ENCODE assay signal across 1 cellular context in genomic region chr1:2194898-2195673, GRCh38.
TF ChIP-seq lines count a peak whose summit lies in the region.

No MANE protein-coding gene starts in this region.

TF ChIP-seq in K562, 482 proteins besides CTCF, POLR2A, EP300 and RAD21 (continued from another document and continues in another):
- TF ChIP-seq ZBTB9 (CRISPR knock-in tag; IDR thresholded peaks at IDR 0.05) (peak; percentile 74), SIX5 (IDR thresholded peaks at IDR 0.05; ENCODE audit: borderline replicate concordance in 1 of 2, insufficient read depth in 1 of 2, low read depth in 1 of 2, low read length in 2 of 2) (no peak), SIN3B (IDR thresholded peaks at IDR 0.05; ENCODE audit: low read depth) (peak; percentile 94), ZNF561 (CRISPR knock-in tag; conservative IDR thresholded peaks at IDR 0.05) (no peak), SNRNP70 (optimal IDR thresholded peaks at IDR 0.05; ENCODE audit: low read depth, low read length) (no peak), ZBTB1 (CRISPR knock-in tag; IDR thresholded peaks at IDR 0.05; ENCODE audit: borderline replicate concordance, low read depth) (peak; percentile 41; the same call in 1 of the 2 replicates), KDM5B (IDR thresholded peaks at IDR 0.05; ENCODE audit: insufficient replicate concordance, low read depth, low read length) (no peak), CBX3 (IDR thresholded peaks at IDR 0.05; ENCODE audit: borderline replicate concordance in 1 of 2, low read length in 2 of 2) (peak in 1 of 2 experiments; percentile 44; a peak in 1 of 3 replicates), ZBTB7A (IDR thresholded peaks at IDR 0.05; ENCODE audit: borderline replicate concordance, control insufficient read depth, low read depth, low read length) (peak; percentile 100), MCM2 (IDR thresholded peaks at IDR 0.05; ENCODE audit: low read depth) (no peak), ZBTB26 (CRISPR knock-in tag; IDR thresholded peaks at IDR 0.05) (0 out of 2 replicates have a peak, but pooled peaks have one; percentile 23), HMGN3 (IDR thresholded peaks at IDR 0.05; ENCODE audit: borderline replicate concordance, extremely low read depth, insufficient read length, low read depth, low read length) (peak; percentile 91), ZKSCAN1 (IDR thresholded peaks at IDR 0.05; ENCODE audit: low read depth, low read length) (0 out of 2 replicates have a peak, but pooled peaks have one; percentile 10), EP400 (IDR thresholded peaks at IDR 0.05) (peak; percentile 72; the same call in 1 of the 2 replicates), ZSCAN32 (CRISPR knock-in tag; IDR thresholded peaks at IDR 0.05) (0 out of 2 replicates have a peak, but pooled peaks have one; percentile 7), CBX1 (IDR thresholded peaks at IDR 0.05; ENCODE audit: low read depth) (peak; percentile 45; the same call in 1 of the 2 replicates), GATAD2A (IDR thresholded peaks at IDR 0.05) (peak; percentile 90), THAP12 (CRISPR knock-in tag; IDR thresholded peaks at IDR 0.05) (peak; percentile 61; the same call in 1 of the 2 replicates), CHD4 (IDR thresholded peaks at IDR 0.05; ENCODE audit: insufficient read depth, insufficient replicate concordance, low read depth, low read length, poor library complexity, severe bottlenecking) (no peak), EGR1 (conservative IDR thresholded peaks at IDR 0.05) (peak; percentile 97), ERF (CRISPR knock-in tag; IDR thresholded peaks at IDR 0.05) (peak; percentile 69; the same call in 1 of the 2 replicates), YY1 (IDR thresholded peaks at IDR 0.05; ENCODE audit: borderline replicate concordance in 1 of 3, control insufficient read depth in 1 of 3, extremely low read depth in 1 of 3, insufficient read depth in 3 of 3, insufficient read length in 1 of 3, insufficient replicate concordance in 2 of 3, low read depth in 1 of 3, low read length in 2 of 3) (peak in 1 of 3 experiments; percentile 68), ARID2 (IDR thresholded peaks at IDR 0.05) (peak; percentile 84; the same call in 1 of the 2 replicates), RBBP5 (IDR thresholded peaks at IDR 0.05; ENCODE audit: borderline replicate concordance, insufficient read depth, low read length, poor library complexity, severe bottlenecking) (peak; percentile 37), MEF2A (IDR thresholded peaks at IDR 0.05; ENCODE audit: control insufficient read depth, low read depth, low read length) (no peak), THRB (CRISPR knock-in tag; conservative IDR thresholded peaks at IDR 0.05) (peak; percentile 45; the same call in 1 of the 2 replicates), ARID1B (IDR thresholded peaks at IDR 0.05) (peak; percentile 50), NFXL1 (CRISPR knock-in tag; IDR thresholded peaks at IDR 0.05) (no peak), ZNF639 (CRISPR knock-in tag; conservative IDR thresholded peaks at IDR 0.05 in 1 of 2, IDR thresholded peaks at IDR 0.05 in 1 of 2) (peak in 1 of 2 experiments; percentile 94; a peak in 2 of 4 replicates), CC2D1A (IDR thresholded peaks at IDR 0.05) (peak; percentile 88), CHD2 (IDR thresholded peaks at IDR 0.05; ENCODE audit: low read depth, low read length) (no peak), HNRNPLL (IDR thresholded peaks at IDR 0.05; ENCODE audit: low read depth, low read length, poor library complexity, severe bottlenecking) (peak; percentile 45), POLR2G (IDR thresholded peaks at IDR 0.05; ENCODE audit: low read depth, low read length) (peak; percentile 76), HDAC1 (IDR thresholded peaks at IDR 0.05) (peak in 1 of 2 experiments; percentile 64; a peak in 1 of 4 replicates), PHF20 (IDR thresholded peaks at IDR 0.05; ENCODE audit: partially characterized antibody) (peak; percentile 68), ZNF695 (CRISPR knock-in tag; IDR thresholded peaks at IDR 0.05) (no peak), GTF2F1 (IDR thresholded peaks at IDR 0.05; ENCODE audit: low read depth, low read length) (no peak), TBL1XR1 (IDR thresholded peaks at IDR 0.05; ENCODE audit: low read length in 2 of 2) (0 out of 4 replicates have a peak, but pooled peaks of 1 of the 2 experiments have one; percentile 15), MYC (IDR thresholded peaks at IDR 0.05; ENCODE audit: low read depth, low read length) (peak; percentile 68), MYC (CRISPR knock-in tag; IDR thresholded peaks at IDR 0.05; ENCODE audit: borderline replicate concordance, low read depth) (peak; percentile 91; the same call in 1 of the 2 replicates), FOXO4 (CRISPR knock-in tag; IDR thresholded peaks at IDR 0.05) (peak; percentile 56; the same call in 1 of the 2 replicates), POLR2AphosphoS5 (IDR thresholded peaks at IDR 0.05; ENCODE audit: control insufficient read depth, insufficient read depth, low read depth, low read length) (0 out of 2 replicates have a peak, but pooled peaks have one; percentile 19), MYNN (IDR thresholded peaks at IDR 0.05) (peak; percentile 96), MYNN (CRISPR knock-in tag; IDR thresholded peaks at IDR 0.05) (no peak), ZBTB5 (IDR thresholded peaks at IDR 0.05) (no peak), RBM14 (IDR thresholded peaks at IDR 0.05; ENCODE audit: borderline replicate concordance, insufficient read depth, low read depth, low read length) (no peak), ELK3 (CRISPR knock-in tag; IDR thresholded peaks at IDR 0.05) (no peak), ZFP91 (CRISPR knock-in tag; IDR thresholded peaks at IDR 0.05) (no peak), ATF1 (CRISPR knock-in tag; IDR thresholded peaks at IDR 0.05) (no peak), ATF1 (tag; IDR thresholded peaks at IDR 0.05) (peak; percentile 49)
- TF ChIP-seq, protein P1, sequence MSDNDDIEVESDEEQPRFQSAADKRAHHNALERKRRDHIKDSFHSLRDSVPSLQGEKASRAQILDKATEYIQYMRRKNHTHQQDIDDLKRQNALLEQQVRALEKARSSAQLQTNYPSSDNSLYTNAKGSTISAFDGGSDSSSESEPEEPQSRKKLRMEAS (CRISPR knock-in tag; IDR thresholded peaks at IDR 0.05) = peak; percentile 82
- TF ChIP-seq, protein P2, sequence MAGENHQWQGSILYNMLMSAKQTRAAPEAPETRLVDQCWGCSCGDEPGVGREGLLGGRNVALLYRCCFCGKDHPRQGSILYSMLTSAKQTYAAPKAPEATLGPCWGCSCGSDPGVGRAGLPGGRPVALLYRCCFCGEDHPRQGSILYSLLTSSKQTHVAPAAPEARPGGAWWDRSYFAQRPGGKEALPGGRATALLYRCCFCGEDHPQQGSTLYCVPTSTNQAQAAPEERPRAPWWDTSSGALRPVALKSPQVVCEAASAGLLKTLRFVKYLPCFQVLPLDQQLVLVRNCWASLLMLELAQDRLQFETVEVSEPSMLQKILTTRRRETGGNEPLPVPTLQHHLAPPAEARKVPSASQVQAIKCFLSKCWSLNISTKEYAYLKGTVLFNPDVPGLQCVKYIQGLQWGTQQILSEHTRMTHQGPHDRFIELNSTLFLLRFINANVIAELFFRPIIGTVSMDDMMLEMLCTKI (IDR thresholded peaks at IDR 0.05; ENCODE audit: partially characterized antibody) = no peak
